ENCODE assay signal across 1 cellular context in the genomic region with DNA sequence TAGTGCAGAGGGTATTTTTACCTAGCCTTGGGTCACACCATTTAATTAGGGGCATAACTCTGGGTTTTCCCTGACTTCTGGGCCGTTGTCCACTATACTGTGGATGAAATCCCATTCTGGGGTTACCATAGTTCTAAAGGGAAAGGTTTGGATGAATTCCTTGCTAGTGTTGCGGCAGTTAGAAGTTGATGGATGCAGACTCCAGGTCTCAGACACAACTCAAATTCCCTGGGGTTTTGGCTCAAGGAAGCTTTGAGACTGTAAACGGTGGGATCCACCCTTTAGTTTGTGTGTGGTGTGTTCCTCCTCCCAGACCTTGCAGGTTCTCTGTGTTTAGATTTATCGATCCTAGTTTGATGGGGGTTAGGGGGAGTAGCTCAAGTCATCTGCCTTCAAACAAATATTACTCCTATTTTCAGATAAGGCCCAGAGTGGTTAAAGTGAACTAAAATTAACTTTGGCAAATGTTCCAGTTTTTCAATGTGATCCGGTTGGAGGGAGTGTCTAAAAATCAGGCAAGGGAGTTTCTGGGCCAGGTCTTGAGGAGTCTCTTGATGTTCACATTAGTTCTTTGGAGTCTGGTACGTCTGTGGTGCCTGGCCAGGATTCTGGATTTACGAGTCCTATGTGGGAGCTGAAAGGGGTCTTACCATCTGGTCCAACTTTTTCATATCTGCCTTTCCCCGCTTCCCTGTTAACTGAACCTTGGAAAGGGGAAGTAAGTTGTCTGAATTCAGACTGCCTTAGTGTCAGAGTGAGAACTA.
TF ChIP-seq lines count a peak whose summit lies in the region.

No MANE protein-coding gene starts in this region.

TF ChIP-seq in SK-N-SH, 30 proteins besides CTCF, POLR2A, EP300 and RAD21 (continued from another document):
- TF ChIP-seq JUND (IDR thresholded peaks at IDR 0.05) (no peak), RXRA (IDR thresholded peaks at IDR 0.05; ENCODE audit: borderline replicate concordance, low read depth) (no peak), TEAD4 (IDR thresholded peaks at IDR 0.05; ENCODE audit: borderline replicate concordance, insufficient read depth) (no peak), GATA2 (CRISPR knock-in tag; IDR thresholded peaks at IDR 0.05) (no peak), ELF1 (IDR thresholded peaks at IDR 0.05) (no peak), USF2 (IDR thresholded peaks at IDR 0.05; ENCODE audit: borderline replicate concordance, low read depth, low read length) (no peak), CHD2 (IDR thresholded peaks at IDR 0.05; ENCODE audit: low read length, partially characterized antibody) (no peak), YY1 (IDR thresholded peaks at IDR 0.05; ENCODE audit: low read depth) (no peak), MEF2A (IDR thresholded peaks at IDR 0.05; ENCODE audit: borderline replicate concordance, low read depth) (no peak), TCF12 (IDR thresholded peaks at IDR 0.05) (no peak)
- TF ChIP-seq, protein P1, sequence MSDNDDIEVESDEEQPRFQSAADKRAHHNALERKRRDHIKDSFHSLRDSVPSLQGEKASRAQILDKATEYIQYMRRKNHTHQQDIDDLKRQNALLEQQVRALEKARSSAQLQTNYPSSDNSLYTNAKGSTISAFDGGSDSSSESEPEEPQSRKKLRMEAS (IDR thresholded peaks at IDR 0.05; ENCODE audit: low read depth): no peak; the same call in 1 of the 2 replicates
